9 cellular contexts compared by ENCODE assay signal in the genomic region with DNA sequence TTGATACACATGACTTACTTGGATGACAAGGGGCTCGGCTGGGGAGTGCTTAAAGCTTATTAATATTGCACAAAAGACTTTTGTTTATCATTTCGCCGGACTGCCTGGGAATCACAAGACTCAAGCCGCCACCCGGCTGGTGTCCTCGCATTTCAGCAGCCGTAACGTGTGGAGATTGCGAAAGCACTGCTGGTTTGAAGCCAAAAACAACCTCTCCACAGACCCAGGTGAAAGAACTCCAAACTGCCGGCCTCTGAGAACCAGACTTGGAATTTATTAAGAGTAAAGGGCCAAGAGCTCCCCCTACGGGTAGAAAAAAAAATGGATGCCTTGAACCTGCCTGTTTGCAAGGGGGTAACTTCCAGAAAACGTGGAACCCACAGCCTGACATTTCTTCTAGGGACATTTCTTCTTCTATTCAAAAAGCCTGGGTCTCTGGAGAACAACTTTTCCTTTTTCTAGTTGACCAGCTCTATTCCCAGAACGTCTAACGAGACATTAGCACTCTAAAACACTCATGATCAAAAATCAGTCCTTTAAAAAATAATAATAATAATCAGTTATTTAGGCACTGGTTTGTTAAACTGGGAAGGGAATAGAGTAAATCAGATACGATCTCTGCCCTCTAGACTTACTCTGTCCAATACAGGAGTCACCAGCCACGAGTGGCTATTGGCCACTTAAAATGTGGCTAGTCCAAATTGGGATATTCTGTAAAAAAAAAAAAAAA.
DNase-seq lines count a peak whose midpoint lies in the region; ATAC-seq and TF ChIP-seq lines count a peak whose summit lies in the region.
"Had no signal": no experiment of that assay in that cellular context is flagged by ENCODE, and none has a peak within 500 bp of the region (broad histone marks: within the 10 kb centered on the region; RNA-seq: fewer than 3 reads in every experiment).

No MANE protein-coding gene starts in this region.

- DNase-seq in GM03348 (ENCODE audit: low spot score), result peak; percentile 75
- DNase-seq in NCI-H524 (lab: John Stamatoyannopoulos, UW), result peak; percentile 86 to 94
- peak; percentile 3 for DNase-seq in activated T-cell treated with anti-CD3 and anti-CD28 coated beads for 48 hours (ENCODE audit: low read depth)
- DNase-seq in non-pigmented ciliary epithelial cell (ENCODE audit: low read depth), result peak; percentile 80
- DNase-seq: activated naive CD8-positive, alpha-beta T cell treated with anti-CD3 and anti-CD28 coated beads, Interleukin-2, amount 10 ng/mL, durations not matched to agents 7 days and 5 days had no signal

- peaks cover 0 to 27% (median 5%) of the 10 kb centered on the region in 3 donors for H3K4me1 ChIP-seq in gastroesophageal sphincter

- no peaks in the 10 kb centered on the region for H3K9me3 ChIP-seq in gastroesophageal sphincter

- 1 to 7% methylated on average over 8 to 16 of the region's 16 CpGs for WGBS in gastroesophageal sphincter (ENCODE audit: low coverage in 1 of 2), 2 donors

- no peak for TF ChIP-seq POLR2A in gastroesophageal sphincter (IDR thresholded peaks at IDR 0.05)

- no peaks in the 10 kb centered on the region for H3K27me3 ChIP-seq in gastroesophageal sphincter

- H3K4me3 ChIP-seq in gastroesophageal sphincter, result no peak overlapping the region

- H3K36me3 ChIP-seq in gastroesophageal sphincter, result no peaks in the 10 kb centered on the region

- TF ChIP-seq EP300 in gastroesophageal sphincter (IDR thresholded peaks at IDR 0.05), result no peak

- ATAC-seq in HG03469 (IDR thresholded peaks at IDR 0.05; ENCODE audit: unreplicated experiment) (peak; percentile 50), gastroesophageal sphincter (peak; percentile 97), GM21576 (IDR thresholded peaks at IDR 0.05; ENCODE audit: unreplicated experiment) (no peak), HG02759 (IDR thresholded peaks at IDR 0.05; ENCODE audit: unreplicated experiment) (no peak)

- peak overlapping the region; percentile 32 to 70 (median 67) for H3K27ac ChIP-seq in gastroesophageal sphincter

- peak; percentile 73 to 89 (median 84) for TF ChIP-seq CTCF in gastroesophageal sphincter (IDR thresholded peaks at IDR 0.05)

Comparison
In these comparisons a context has a peak if more than half of its experiments do, and no peak if none do; other contexts are left out.
1. DNase-seq: peak in every context shown above with its lines; median percentile 90 in NCI-H524; 80 in non-pigmented ciliary epithelial cell; 75 in GM03348; 3 in activated T-cell treated with anti-CD3 and anti-CD28 coated beads for 48 hours.
2. ATAC-seq: peak in HG03469 (single experiment) and gastroesophageal sphincter (single experiment); none in GM21576 (single experiment) and HG02759 (single experiment).